Comparison of ENCODE assay signal across 8 cellular contexts in genomic region chr11:46105902-46106301, GRCh38.
"Had no signal": no experiment of that assay in that cellular context is flagged by ENCODE, and none has a peak within 500 bp of the region (broad histone marks: within the 10 kb centered on the region; RNA-seq: fewer than 3 reads in every experiment).

No MANE protein-coding gene starts in this region.

- H3K36me3 ChIP-seq: left lung, ovary had no signal

- H3K4me3 ChIP-seq: coronary artery, left lung, ovary had no signal

- H3K27ac ChIP-seq: coronary artery, left lung had no signal

- H3K9me3 ChIP-seq: left lung, ovary had no signal

- H3K27me3 ChIP-seq: left lung, ovary had no signal

- DNase-seq: activated CD4-positive, alpha-beta T cell treated with anti-CD3 and anti-CD28 coated beads for 1 hour; activated CD8-positive, alpha-beta T cell treated with anti-CD3 and anti-CD28 coated beads for 36 hours; activated naive CD4-positive, alpha-beta T cell treated with anti-CD3 and anti-CD28 coated beads for 36 hours; effector CD8-positive, alpha-beta T cell; left lung; ovary; stimulated activated CD4-positive, alpha-beta T cell treated with anti-CD3 and anti-CD28 coated beads, Interleukin-4, amount 100 ng/mL, for 4 hours had no signal
